21 cellular contexts compared by ENCODE assay signal in the genomic region with DNA sequence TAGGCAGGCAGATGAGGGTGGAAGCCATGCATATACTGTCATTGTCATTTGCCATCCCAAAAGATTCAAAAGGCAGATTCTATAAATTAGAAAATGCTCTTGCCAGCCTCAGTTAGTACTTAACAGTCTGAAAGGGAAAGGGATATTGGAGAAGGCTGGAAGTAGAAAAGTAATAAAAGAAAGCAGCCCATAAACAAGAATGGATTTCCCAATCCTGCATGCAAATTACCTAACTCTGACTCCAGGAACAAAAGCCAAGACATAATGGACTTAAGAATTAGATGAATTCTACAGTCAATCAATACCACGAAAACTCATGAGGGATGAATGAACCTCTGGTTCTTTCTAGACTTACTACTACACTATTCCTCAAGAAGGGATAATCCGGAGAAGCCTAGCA. TPM values are rescaled to one million over a fixed set of nuclear protein-coding genes. Genes with fewer than 3 reads are reported as not detected.
DNase-seq lines count a peak whose midpoint lies in the region; ATAC-seq, FAIRE-seq and TF ChIP-seq lines count a peak whose summit lies in the region.
"Had no signal": no experiment of that assay in that cellular context is flagged by ENCODE, and none has a peak within 500 bp of the region (broad histone marks: within the 10 kb centered on the region; RNA-seq: fewer than 3 reads in every experiment).

No MANE protein-coding gene starts in this region.

- H3K79me2 ChIP-seq in GM12878 (ENCODE audit: control insufficient read depth, insufficient read depth, low read length), result peaks cover 85% of the 10 kb centered on the region

- no peaks in the 10 kb centered on the region for H3K36me3 Mint-ChIP-seq in glutamatergic neuron (ENCODE audit: unreplicated experiment)
- H3K36me3 Mint-ChIP-seq: CD4-positive, CD25-positive, alpha-beta regulatory T cell had no signal

- FAIRE-seq in GM12878 (lab: Jason Lieb, UNC), result no peak
- FAIRE-seq: H54 had no signal

- peaks cover 10% of the 10 kb centered on the region for H3K9me3 Mint-ChIP-seq in glutamatergic neuron (ENCODE audit: unreplicated experiment)
- H3K9me3 Mint-ChIP-seq: activated naive CD8-positive, alpha-beta T cell treated with anti-CD3 and anti-CD28 coated beads, Interleukin-2, amount 50 U/mL, for 24 hours; activated T-helper 17 cell treated with anti-CD3 and anti-CD28 coated beads, Interleukin-2, amount 50 U/mL, for 72 hours; central memory CD8-positive, alpha-beta T cell had no signal

- peak overlapping the region; percentile 57; the same call in 1 of the 2 replicates for H3K4me2 ChIP-seq in GM12878 (ENCODE audit: control insufficient read depth, insufficient read depth)

- no peak overlapping the region for H3K4me3 ChIP-seq in A673 (ENCODE audit: low read depth, low read length, poor library complexity, severe bottlenecking)
- H3K4me3 ChIP-seq in HEK293 (ENCODE audit: low read depth, low read length), result no peak overlapping the region
- H3K4me3 ChIP-seq in GM12878, result peak overlapping the region; percentile 11; the same call in 1 of the 2 replicates
- H3K4me3 ChIP-seq in testis, result no peak overlapping the region
- H3K4me3 ChIP-seq: sigmoid colon, stomach had no signal

- POLR2A ChIA-PET in A673 (lab: Charles Lee; ENCODE audit: low non-redundant PET), result no interaction called here
- POLR2A ChIA-PET in HEK293 (lab: Yijun Ruan, JAX), result no interaction called here
- POLR2A ChIA-PET in GM12878 (lab: Charles Lee), result interaction anchor here (1.0 to 7.3 kb wide), 3 partner anchors 11 to 18 kb away, joined by 3 to 100 read pairs (median 4); no protein-coding TSS in a partner anchor

- no peak overlapping the region; the same call in 1 of the 2 replicates for H3K9ac ChIP-seq in GM12878 (ENCODE audit: control insufficient read depth, insufficient read depth, low read length)

- peaks cover 44% of the 10 kb centered on the region for H3K4me1 Mint-ChIP-seq in glutamatergic neuron (ENCODE audit: low read depth, unreplicated experiment)
- H3K4me1 Mint-ChIP-seq: activated T-helper 17 cell treated with anti-CD3 and anti-CD28 coated beads, Interleukin-2, amount 50 U/mL, for 72 hours; central memory CD8-positive, alpha-beta T cell had no signal

- RAD21 ChIA-PET in GM12878 (lab: Charles Lee; ENCODE audit: unreplicated experiment), result interaction anchor here (0.7 to 7.2 kb wide), 5 partner anchors 11 to 66 kb away, joined by 3 to 162 read pairs (median 4); no protein-coding TSS in a partner anchor

- peak overlapping the region; percentile 35 for H3K4me3 Mint-ChIP-seq in glutamatergic neuron (ENCODE audit: unreplicated experiment)
- H3K4me3 Mint-ChIP-seq: activated CD8-positive, alpha-beta memory T cell treated with anti-CD3 and anti-CD28 coated beads, Interleukin-2, amount 10 ng/mL, durations not matched to agents 7 days and 5 days; activated naive CD8-positive, alpha-beta T cell treated with anti-CD3 and anti-CD28 coated beads, Interleukin-2, amount 50 U/mL, for 24 hours; activated T-helper 17 cell treated with anti-CD3 and anti-CD28 coated beads, Interleukin-2, amount 50 U/mL, for 72 hours; CD4-positive, CD25-positive, alpha-beta regulatory T cell; central memory CD8-positive, alpha-beta T cell had no signal

- H3K27me3 ChIP-seq in A673 (replicated peaks; ENCODE audit: insufficient read depth, low read depth, low read length, poor library complexity) (no peaks in the 10 kb centered on the region), GM12878 (replicated peaks in 1 of 2; ENCODE audit: control insufficient read depth in 2 of 2, insufficient read depth in 2 of 2, low read length in 1 of 2) (no peaks in the 10 kb centered on the region), testis (no peaks in the 10 kb centered on the region), foreskin keratinocyte (no peaks in the 10 kb centered on the region)
- H3K27me3 ChIP-seq: sigmoid colon, stomach had no signal

- DNase-seq in A673 (ENCODE audit: low spot score), result peak; percentile 14
- DNase-seq in GM12878 (ENCODE audit: low read depth, low spot score), result no peak
- no peak for DNase-seq in glutamatergic neuron
- no peak for DNase-seq in occipital lobe (lab: John Stamatoyannopoulos, UW)
- DNase-seq in testis, result no peak
- DNase-seq in DMS53 (lab: John Stamatoyannopoulos, UW), result no peak
- no peak for DNase-seq in foreskin keratinocyte
- DNase-seq: activated CD8-positive, alpha-beta memory T cell treated with anti-CD3 and anti-CD28 coated beads, Interleukin-2, amount 10 ng/mL, durations not matched to agents 7 days and 5 days; activated naive CD8-positive, alpha-beta T cell treated with anti-CD3 and anti-CD28 coated beads, Interleukin-2, amount 50 U/mL, for 24 hours; CD4-positive, CD25-positive, alpha-beta regulatory T cell; DND-41; effector CD8-positive, alpha-beta T cell; foreskin melanocyte; NCI-H2029; sigmoid colon; stimulated activated CD4-positive, alpha-beta T cell treated with anti-CD3 and anti-CD28 coated beads, Interleukin-2, amount 100 ng/mL, for 24 hours; stomach had no signal

- TF ChIP-seq POLR2A in GM12878 (IDR thresholded peaks at IDR 0.05; ENCODE audit: low read depth, low read length) (no peak), testis (IDR thresholded peaks at IDR 0.05) (no peak)

- CTCF ChIA-PET in A673 (lab: Charles Lee) (no interaction called here), HEK293 (lab: Yijun Ruan, JAX) (interaction anchor here (2.4 kb wide), 1 partner anchor 80 kb away, joined by 7 read pairs; no protein-coding TSS in a partner anchor), GM12878 (lab: Yijun Ruan, JAX) (interaction anchor here (0.7 to 3.1 kb wide), 6 partner anchors 9 to 281 kb away, joined by 3 to 16 read pairs (median 5); no protein-coding TSS in a partner anchor)

- H3K27ac ChIP-seq in A673 (ENCODE audit: low read depth, low read length, poor library complexity, severe bottlenecking) (no peak overlapping the region), HEK293 (ENCODE audit: extremely low read depth, low read depth, low read length) (no peak overlapping the region), GM12878 (ENCODE audit: control insufficient read depth, insufficient read depth) (no peak overlapping the region), testis (no peak overlapping the region), foreskin keratinocyte (no peak overlapping the region)
- H3K27ac ChIP-seq: sigmoid colon, stomach had no signal

- H3K4me1 ChIP-seq in A673 (ENCODE audit: insufficient read depth, low read length, poor library complexity, severe bottlenecking), result peaks cover 14% of the 10 kb centered on the region
- peaks cover 15% of the 10 kb centered on the region for H3K4me1 ChIP-seq in HEK293 (ENCODE audit: control insufficient read depth, insufficient read depth, low read length)
- peaks cover 18% of the 10 kb centered on the region for H3K4me1 ChIP-seq in GM12878 (ENCODE audit: control insufficient read depth, insufficient read depth, low read length)
- no peaks in the 10 kb centered on the region for H3K4me1 ChIP-seq in testis
- peaks cover 13% of the 10 kb centered on the region for H3K4me1 ChIP-seq in foreskin keratinocyte

- H3K27ac Mint-ChIP-seq in glutamatergic neuron (ENCODE audit: unreplicated experiment), result peak overlapping the region; percentile 4
- H3K27ac Mint-ChIP-seq: activated CD8-positive, alpha-beta memory T cell treated with anti-CD3 and anti-CD28 coated beads, Interleukin-2, amount 10 ng/mL, durations not matched to agents 7 days and 5 days; activated naive CD8-positive, alpha-beta T cell treated with anti-CD3 and anti-CD28 coated beads, Interleukin-2, amount 50 U/mL, for 24 hours; activated T-helper 17 cell treated with anti-CD3 and anti-CD28 coated beads, Interleukin-2, amount 50 U/mL, for 72 hours; CD4-positive, CD25-positive, alpha-beta regulatory T cell had no signal

- WGBS in GM12878 (ENCODE audit: insufficient coverage, insufficient replicate concordance, low lambda C conversion rate, missing lambda C conversion rate), result 76% methylated on average over 2 of the region's 2 CpGs
- WGBS in testis, 2 donors, result 94% methylated on average over 2 of the region's 2 CpGs

- H3K36me3 ChIP-seq in A673 (ENCODE audit: insufficient read depth, low read length, poor library complexity, severe bottlenecking), result no peaks in the 10 kb centered on the region
- H3K36me3 ChIP-seq in HEK293 (ENCODE audit: control insufficient read depth in 2 of 2, insufficient read depth in 1 of 2, low read length in 2 of 2), result no peaks in the 10 kb centered on the region
- no peaks in the 10 kb centered on the region for H3K36me3 ChIP-seq in GM12878 (ENCODE audit: control insufficient read depth in 2 of 2, insufficient read depth in 2 of 2, low read length in 1 of 2)
- no peaks in the 10 kb centered on the region for H3K36me3 ChIP-seq in testis (ENCODE audit: low read depth, missing control alignments)
- H3K36me3 ChIP-seq: sigmoid colon, stomach had no signal

- peaks cover 4% of the 10 kb centered on the region for H3K27me3 Mint-ChIP-seq in glutamatergic neuron (ENCODE audit: unreplicated experiment)

- in situ Hi-C loops in GM12878 (cut with MboI), result no loop called here

- H3K9me3 ChIP-seq in A673 (ENCODE audit: low read depth, low read length, poor library complexity, severe bottlenecking), result no peaks in the 10 kb centered on the region
- no peaks in the 10 kb centered on the region for H3K9me3 ChIP-seq in HEK293 (ENCODE audit: control insufficient read depth, insufficient read depth, low read depth, low read length)
- no peaks in the 10 kb centered on the region for H3K9me3 ChIP-seq in GM12878 (replicated peaks; ENCODE audit: control insufficient read depth, insufficient read depth, low read length)
- no peaks in the 10 kb centered on the region for H3K9me3 ChIP-seq in testis
- H3K9me3 ChIP-seq: sigmoid colon, stomach had no signal

- BruUV-seq in A673 (replicated peaks; lab: Mats Ljungman, UMichigan) (no TSS peak), GM12878 (replicated peaks; lab: Mats Ljungman, UMichigan) (no TSS peak)

- no peak for TF ChIP-seq CTCF in A673 (conservative IDR thresholded peaks at IDR 0.05; ENCODE audit: low read depth, low read length)
- TF ChIP-seq CTCF in HEK293 (tag by site-specific recombination; IDR thresholded peaks at IDR 0.05), result no peak
- no peak for TF ChIP-seq CTCF in GM12878 (IDR thresholded peaks at IDR 0.05 in 2 of 3, conservative IDR thresholded peaks at IDR 0.05 in 1 of 3; ENCODE audit: control insufficient read depth in 2 of 3, extremely low read depth in 1 of 3, insufficient read depth in 1 of 3, low read depth in 3 of 3, low read length in 3 of 3)
- TF ChIP-seq CTCF in glutamatergic neuron (IDR thresholded peaks at IDR 0.05; ENCODE audit: partially characterized antibody, unreplicated experiment), result no peak
- no peak for TF ChIP-seq CTCF in testis (IDR thresholded peaks at IDR 0.05)
- no peak for TF ChIP-seq CTCF in foreskin keratinocyte (conservative IDR thresholded peaks at IDR 0.05)

- no peak overlapping the region for H2AFZ ChIP-seq in GM12878 (ENCODE audit: control insufficient read depth, low read depth, low read length)

- intact Hi-C loops in A673 (cut with micrococcal nuclease; ENCODE audit: unreplicated experiment), result no loop called here
- intact Hi-C loops in GM12878 (cut with micrococcal nuclease; ENCODE audit: unreplicated experiment), result no loop called here
- intact Hi-C loops in testis (cut with DNase I; ENCODE audit: low total_unique reads), result no loop called here

- SMC1A ChIA-PET in GM12878 (lab: Charles Lee; ENCODE audit: uncharacterized antibody, unreplicated experiment), result interaction anchor here (0.6 to 8.6 kb wide), 4 partner anchors 17 to 1876 kb away, joined by 3 to 289 read pairs (median 50); no protein-coding TSS in a partner anchor

- TF ChIP-seq EP300 in GM12878 (IDR thresholded peaks at IDR 0.05; ENCODE audit: borderline replicate concordance in 1 of 2, control insufficient read depth in 1 of 2, low read depth in 2 of 2, low read length in 2 of 2), result no peak

- ATAC-seq in GM12878, result no peak
- ATAC-seq in foreskin keratinocyte, result no peak
- ATAC-seq: activated CD8-positive, alpha-beta memory T cell treated with anti-CD3 and anti-CD28 coated beads, Interleukin-2, amount 10 ng/mL, durations not matched to agents 7 days and 5 days; activated naive CD8-positive, alpha-beta T cell treated with anti-CD3 and anti-CD28 coated beads, Interleukin-2, amount 50 U/mL, for 24 hours; activated T-helper 17 cell treated with anti-CD3 and anti-CD28 coated beads, Interleukin-2, amount 50 U/mL, for 72 hours had no signal

- H4K20me1 ChIP-seq in GM12878 (ENCODE audit: control insufficient read depth, insufficient read depth), result no peaks in the 10 kb centered on the region

- no peak for TF ChIP-seq RAD21 in GM12878 (IDR thresholded peaks at IDR 0.05; ENCODE audit: insufficient read depth, low read depth, low read length)

RNA-seq across cellular contexts. Expression of gene PAK1, which starts 5.9 kb away (rescaled TPM):
- 44.2 and 50.8 TPM in 2 replicates for total RNA-seq in A673 (2021)
- total RNA-seq in GM12878 (2013; cell fraction: nucleolus; rRNA removed), result 246 and 249 TPM in 2 replicates
- 108 and 131 TPM in 2 replicates for total RNA-seq in GM12878 (2014; rRNA removed)
- total RNA-seq in GM12878 (2014; rRNA removed; fragmentation: Illumina TruSeq; extraction: Trizol), result 108 and 112 TPM in 2 replicates
- 119 and 121 TPM in 2 replicates for total RNA-seq in GM12878 (2021)
- polyA plus RNA-seq in GM12878 (2011; ENCODE audit: low read depth), result 52.9 TPM
- 321 and 332 TPM in 2 replicates for polyA plus RNA-seq in GM12878 (2011; rRNA removed)
- 214 and 249 TPM in 2 replicates for polyA plus RNA-seq in GM12878 (2011; cell fraction: cytosol; rRNA removed)
- 423 and 453 TPM in 2 replicates for polyA plus RNA-seq in GM12878 (2011; cell fraction: nucleus; rRNA removed)
- 85.0 and 96.2 TPM in 2 replicates for polyA plus RNA-seq in GM12878 (2012)
- polyA plus RNA-seq in GM12878 (2014; fragmentation: Illumina TruSeq; extraction: Trizol), result 162 and 181 TPM in 2 replicates
- 10 to 100 TPM; 43.8 to 49.4 TPM for polyA plus RNA-seq in GM12878 (2014; fragmentation: Nextera tagmentation; extraction: Ambion mirVana)
- polyA plus RNA-seq in GM12878 (2014; rRNA removed), result 112 and 113 TPM in 2 replicates
- 100 to 1,000 TPM in 1 of 2 experiments, 10 to 100 TPM in 1; 99.1 to 114 TPM for polyA plus RNA-seq in GM12878 (2016; fragmentation: Nextera tagmentation; extraction: Ambion mirVana)
- 305 and 451 TPM in 2 replicates for polyA minus RNA-seq in GM12878 (2011; rRNA and poly(A)+ RNA removed)
- polyA minus RNA-seq in GM12878 (2011; cell fraction: cytosol; rRNA and poly(A)+ RNA removed), result 66.0 and 75.9 TPM in 2 replicates
- polyA minus RNA-seq in GM12878 (2011; cell fraction: nucleus; rRNA and poly(A)+ RNA removed), result 140 and 186 TPM in 2 replicates
- 126 TPM for total RNA-seq in glutamatergic neuron (ENCODE audit: unreplicated experiment)
- 69.3 TPM for total RNA-seq in occipital lobe
- 10 to 100 TPM; 63.2 to 80.9 TPM for total RNA-seq in testis
- 60.1 TPM for polyA plus RNA-seq in testis (ENCODE audit: insufficient read depth, low read depth, low replicate concordance)
- total RNA-seq in foreskin keratinocyte, result 60.7 and 61.9 TPM in 2 replicates
- polyA plus RNA-seq in foreskin keratinocyte, result 30.1 and 34.7 TPM in 2 replicates
